ENCODE assay signal across 22 cellular contexts in genomic region chr2:134202361-134202760, GRCh38. TPM values are rescaled to one million over a fixed set of nuclear protein-coding genes. Genes with fewer than 3 reads are reported as not detected.
A peak's percentile ranks its signal among the peaks of the same experiment; 100 is the strongest.
DNase-seq lines count a peak whose midpoint lies in the region; ATAC-seq and TF ChIP-seq lines count a peak whose summit lies in the region.
"Had no signal": no experiment of that assay in that cellular context is flagged by ENCODE, and none has a peak within 500 bp of the region (broad histone marks: within the 10 kb centered on the region; RNA-seq: fewer than 3 reads in every experiment).

No MANE protein-coding gene starts in this region.

- H4K20me1 ChIP-seq in BLaER1 (peaks cover 100% of the 10 kb centered on the region), H9 (ENCODE audit: control insufficient read depth, insufficient read depth, insufficient read length) (no peaks in the 10 kb centered on the region), hepatocyte (ENCODE audit: insufficient read depth, poor library complexity, severe bottlenecking) (no peaks in the 10 kb centered on the region)

- no peak overlapping the region for H2BK15ac ChIP-seq in H9 (ENCODE audit: low read depth, low read length)

- WGBS in H9 (ENCODE audit: extremely low coverage, insufficient read length, low lambda C conversion rate) = no CpG with 5 or more reads among the region's 4 CpGs
- 71% methylated on average over 4 of the region's 4 CpGs for WGBS in hepatocyte (ENCODE audit: low lambda C conversion rate, missing lambda C conversion rate)

- H3K27me3 Mint-ChIP-seq in H9 (ENCODE audit: low read depth) = no peaks in the 10 kb centered on the region
- no peaks in the 10 kb centered on the region for H3K27me3 Mint-ChIP-seq in WTC11 (ENCODE audit: low read depth)
- H3K27me3 Mint-ChIP-seq: activated naive CD8-positive, alpha-beta T cell; naive thymus-derived CD4-positive, alpha-beta T cell had no signal

- TF ChIP-seq CTCF in H9 (conservative IDR thresholded peaks at IDR 0.05) (no peak), WTC11 (IDR thresholded peaks at IDR 0.05) (no peak), hepatocyte (IDR thresholded peaks at IDR 0.05; ENCODE audit: poor library complexity) (no peak)

- H3K27me3 ChIP-seq in BLaER1 (no peaks in the 10 kb centered on the region), H9 (ENCODE audit: insufficient read depth, low read length) (no peaks in the 10 kb centered on the region), hepatocyte (no peaks in the 10 kb centered on the region)
- H3K27me3 ChIP-seq: body of pancreas, colonic mucosa had no signal

- H3K56ac ChIP-seq in H9 (ENCODE audit: insufficient read length, low read depth, low read length) = no peak overlapping the region

- no peak overlapping the region for H2BK20ac ChIP-seq in H9 (ENCODE audit: low read depth, low read length, poor library complexity, severe bottlenecking)

- H3K79me2 ChIP-seq in H9 (ENCODE audit: insufficient read depth, low read length) = peaks cover 3% of the 10 kb centered on the region; the same call in 1 of the 2 replicates
- H3K79me2 ChIP-seq in hepatocyte = peaks cover 68% of the 10 kb centered on the region

- H4K91ac ChIP-seq in H9 (ENCODE audit: insufficient read length, low read depth, low read length) = no peak overlapping the region

- peaks cover 7% of the 10 kb centered on the region for H3K79me1 ChIP-seq in H9 (ENCODE audit: insufficient read depth, low read depth, low read length, poor library complexity, severe bottlenecking)

- no peak overlapping the region for H2BK120ac ChIP-seq in H9 (ENCODE audit: low read depth, low read length, poor library complexity, severe bottlenecking)

- H3K36me3 Mint-ChIP-seq in H9 (ENCODE audit: insufficient read depth in 1 of 3, low read depth in 3 of 3) (peaks cover 0 to 2% (median 0%) of the 10 kb centered on the region in 3 experiments; a peak in 1 of 7 replicates), WTC11 (no peaks in the 10 kb centered on the region)
- H3K36me3 Mint-ChIP-seq: naive thymus-derived CD4-positive, alpha-beta T cell had no signal

- H3K4me3 Mint-ChIP-seq in H9 (no peak overlapping the region; a peak in 2 of 5 replicates), WTC11 (peak overlapping the region; percentile 3)
- H3K4me3 Mint-ChIP-seq: activated naive CD8-positive, alpha-beta T cell; HFFc6; naive thymus-derived CD4-positive, alpha-beta T cell had no signal

- H3K9me3 Mint-ChIP-seq in H9 (peaks cover 0 to 2% of the 10 kb centered on the region in 2 experiments; a peak in 3 of 5 replicates), WTC11 (no peaks in the 10 kb centered on the region)
- H3K9me3 Mint-ChIP-seq: HFFc6; naive thymus-derived CD4-positive, alpha-beta T cell had no signal

- H3K4me3 ChIP-seq in BLaER1 (no peak overlapping the region), hepatocyte (no peak overlapping the region)
- H3K4me3 ChIP-seq: body of pancreas, colonic mucosa, skin epidermis had no signal

- H2AFZ ChIP-seq in H9 (ENCODE audit: low read length) = no peak overlapping the region
- H2AFZ ChIP-seq in hepatocyte = no peak overlapping the region

- peak overlapping the region; percentile 32 to 77 (median 44); a peak in 6 of 7 replicates for H3K27ac Mint-ChIP-seq in H9
- H3K27ac Mint-ChIP-seq in WTC11 = peak overlapping the region; percentile 86
- H3K27ac Mint-ChIP-seq: activated naive CD8-positive, alpha-beta T cell; HFFc6 had no signal

- H3K4me2 ChIP-seq in BLaER1 (peak overlapping the region; percentile 38), H9 (ENCODE audit: insufficient read depth, insufficient read length, low read length) (no peak overlapping the region), hepatocyte (no peak overlapping the region)

- no peak overlapping the region for H3K23ac ChIP-seq in H9 (ENCODE audit: insufficient read length, low read depth, low read length)

- no peak overlapping the region for H4K5ac ChIP-seq in H9 (ENCODE audit: insufficient read length, low read depth, low read length)

- POLR2A ChIA-PET in WTC11 (lab: Charles Lee) = no interaction called here

- H3K27ac ChIP-seq in BLaER1 (no peak overlapping the region), H9 (ENCODE audit: insufficient read length, low read depth, low read length) (no peak overlapping the region), hepatocyte (no peak overlapping the region)
- H3K27ac ChIP-seq: body of pancreas, colonic mucosa, skin epidermis had no signal

- DNase-seq in H9 = no peak
- DNase-seq in WTC11 (ENCODE audit: low spot score) = peak; percentile 23
- DNase-seq in midbrain (lab: John Stamatoyannopoulos, UW) = peak; percentile 5
- DNase-seq in GF-D8 (lab: John Stamatoyannopoulos, UW) = no peak
- no peak for DNase-seq in CD1c-positive myeloid dendritic cell (ENCODE audit: extremely low spot score)
- DNase-seq in hepatocyte (ENCODE audit: low spot score) = no peak
- DNase-seq in DMS79 treated with DMSO at 0.1 percent for 48 hours (lab: John Stamatoyannopoulos, UW) = no peak
- DNase-seq: activated CD4-positive, alpha-beta T cell treated with anti-CD3 and anti-CD28 coated beads, Interleukin-2, amount 50 U/mL, for 1 hour; activated T-cell treated with anti-CD3 and anti-CD28 coated beads, Interleukin-2, amount 50 U/mL, for 1 hour; body of pancreas; colonic mucosa; DMS153; HFFc6; naive thymus-derived CD4-positive, alpha-beta T cell; NCI-H1694; stimulated activated CD4-positive, alpha-beta T cell treated with anti-CD3 and anti-CD28 coated beads, Interleukin-4, amount 100 ng/mL, for 24 hours; stimulated activated CD8-positive, alpha-beta memory T cell treated with anti-CD3 and anti-CD28 coated beads, Interleukin-4, amount 100 ng/mL, for 48 hours had no signal

- no peak overlapping the region for H3T11ph ChIP-seq in H9 (ENCODE audit: low read length)

- H3K36me3 ChIP-seq in BLaER1 (peaks cover 45% of the 10 kb centered on the region), hepatocyte (replicated peaks; ENCODE audit: insufficient read depth, low read depth) (no peaks in the 10 kb centered on the region)
- H3K36me3 ChIP-seq: colonic mucosa had no signal

- H3K9me3 ChIP-seq in BLaER1 (no peaks in the 10 kb centered on the region), H9 (ENCODE audit: control insufficient read depth, low read depth, low read length) (no peaks in the 10 kb centered on the region), hepatocyte (ENCODE audit: low read depth) (no peaks in the 10 kb centered on the region)
- H3K9me3 ChIP-seq: body of pancreas, colonic mucosa had no signal

- no peak overlapping the region for H3K18ac ChIP-seq in H9 (ENCODE audit: insufficient read length, low read depth, low read length)

- H3K4me1 ChIP-seq in BLaER1 = peaks cover 97% of the 10 kb centered on the region
- H3K4me1 ChIP-seq in H9 (ENCODE audit: insufficient read depth, low read length) = peaks cover 14% of the 10 kb centered on the region
- H3K4me1 ChIP-seq in hepatocyte (ENCODE audit: insufficient read depth) = peaks cover 7% of the 10 kb centered on the region
- H3K4me1 ChIP-seq: colonic mucosa had no signal

- peaks cover 44 to 47% of the 10 kb centered on the region in 2 experiments for H3K4me1 Mint-ChIP-seq in H9
- peaks cover 56% of the 10 kb centered on the region for H3K4me1 Mint-ChIP-seq in WTC11

- no peak overlapping the region for H4K8ac ChIP-seq in H9 (replicated peaks; ENCODE audit: insufficient read length, low read depth, low read length)

- H3K9ac ChIP-seq in BLaER1 (no peak overlapping the region), H9 (ENCODE audit: extremely low read depth, insufficient read length, low read length) (no peak overlapping the region)

- H3K9me2 ChIP-seq in hepatocyte (replicated peaks; ENCODE audit: insufficient read depth) = no peaks in the 10 kb centered on the region

- CTCF ChIA-PET in WTC11 (lab: Charles Lee) = interaction anchor here (0.7 to 8.0 kb wide), 5 partner anchors 26 to 315 kb away, joined by 3 to 116 read pairs (median 5); no protein-coding TSS in a partner anchor

- no peak overlapping the region for H2BK5ac ChIP-seq in H9 (ENCODE audit: insufficient read length, low read length)

- H2BK12ac ChIP-seq in H9 (ENCODE audit: insufficient read length, low read depth, low read length) = no peak overlapping the region

- H3K14ac ChIP-seq in H9 (ENCODE audit: insufficient read depth, low read length) = no peak overlapping the region

- peak; percentile 54 for ATAC-seq in WTC11
- ATAC-seq: HepG2; naive thymus-derived CD4-positive, alpha-beta T cell; SK-N-SH treated with all-trans-retinoic acid at 6 μM for 48 hours had no signal

- H3K23me2 ChIP-seq in H9 (ENCODE audit: insufficient read length, low read depth, low read length, poor library complexity, severe bottlenecking) = no peaks in the 10 kb centered on the region

- no peak overlapping the region for H3K4ac ChIP-seq in H9 (ENCODE audit: low read depth, low read length)

- H2AK5ac ChIP-seq in H9 (ENCODE audit: insufficient read length, low read length) = no peak overlapping the region

TF ChIP-seq in WTC11, 78 proteins besides CTCF, POLR2A, EP300 and RAD21 (continues in another document):
- TF ChIP-seq ETV6 (CRISPR knock-in tag; IDR thresholded peaks at IDR 0.05) (no peak), FOXK1 (CRISPR knock-in tag; IDR thresholded peaks at IDR 0.05) (no peak), ZBTB21 (CRISPR knock-in tag; IDR thresholded peaks at IDR 0.05; ENCODE audit: borderline replicate concordance) (no peak), ZNF416 (CRISPR knock-in tag; IDR thresholded peaks at IDR 0.05) (no peak), RORB (CRISPR knock-in tag; IDR thresholded peaks at IDR 0.05) (no peak), NR2C2 (CRISPR knock-in tag; IDR thresholded peaks at IDR 0.05) (no peak), FOXP1 (CRISPR knock-in tag; IDR thresholded peaks at IDR 0.05; ENCODE audit: borderline replicate concordance) (no peak)

RNA-seq across cellular contexts. Expression of gene MGAT5, which starts 51.5 kb away (rescaled TPM):
- total RNA-seq in H9 (2021) (25.7 and 31.6 TPM in 2 replicates), WTC11 (2021) (43.6 to 52.4 TPM (median 47.7 TPM) in 3 replicates), hepatocyte (30.2 and 32.1 TPM in 2 replicates)
- polyA plus RNA-seq in hepatocyte = 5.3 and 9.1 TPM in 2 replicates

Comparison
In these comparisons a context has a peak if more than half of its experiments do, and no peak if none do; other contexts are left out.
1. DNase-seq: peak in WTC11 (single experiment) and midbrain (single experiment); none in H9 (single experiment), GF-D8 (single experiment), CD1c-positive myeloid dendritic cell (single experiment), hepatocyte (single experiment) and DMS79 treated with DMSO at 0.1 percent for 48 hours (single experiment).